In the genomic region with DNA sequence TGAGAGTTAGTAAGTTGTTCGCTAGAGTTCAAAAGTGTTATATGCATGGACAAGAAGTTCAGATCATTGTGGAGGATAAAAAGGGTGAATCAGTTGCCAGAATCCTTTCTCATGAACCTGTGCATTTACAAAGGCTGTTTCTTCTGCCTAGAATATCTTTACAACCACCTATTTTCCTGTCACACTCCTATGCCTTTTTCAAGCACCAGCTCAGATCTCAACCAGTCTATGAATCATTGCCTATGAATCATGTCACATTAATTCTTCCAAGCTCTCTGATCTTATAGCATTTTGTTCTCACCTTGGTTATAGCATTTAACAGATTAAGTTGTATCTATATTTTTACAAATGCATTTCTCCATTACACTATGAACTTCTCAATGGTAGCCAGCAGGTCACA, we compare ENCODE assay signal across 24 cellular contexts.
A peak's percentile ranks its signal among the peaks of the same experiment; 100 is the strongest.
DNase-seq lines count a peak whose midpoint lies in the region; ATAC-seq and TF ChIP-seq lines count a peak whose summit lies in the region.
"Had no signal": no experiment of that assay in that cellular context is flagged by ENCODE, and none has a peak within 500 bp of the region (broad histone marks: within the 10 kb centered on the region; RNA-seq: fewer than 3 reads in every experiment).

No MANE protein-coding gene starts in this region.

- no peaks in the 10 kb centered on the region for H3K4me1 Mint-ChIP-seq in endothelial cell (ENCODE audit: unreplicated experiment)
- no peaks in the 10 kb centered on the region for H3K4me1 Mint-ChIP-seq in stimulated activated naive B cell treated with anti-CD40 and anti-IgM and Interleukin-4, amounts not matched to agents 10 μg/mL and 1 μg/mL and 100 μg/mL, for 72 hours
- H3K4me1 Mint-ChIP-seq: activated B cell treated with CpG ODN at 0.5 μM for 24 hours, T-helper 17 cell had no signal

- in situ Hi-C loops in G401 (cut with HindIII; ENCODE audit: low sequenced_read_pairs) = no loop called here

- H3K9me3 Mint-ChIP-seq in endothelial cell (ENCODE audit: unreplicated experiment) = no peaks in the 10 kb centered on the region
- H3K9me3 Mint-ChIP-seq in stimulated activated naive B cell treated with anti-CD40 and anti-IgM and Interleukin-4, amounts not matched to agents 10 μg/mL and 1 μg/mL and 100 μg/mL, for 72 hours = peaks cover 0 to 3% of the 10 kb centered on the region in 2 donors

- DNase-seq in A172 (ENCODE audit: low spot score) = peak; percentile 26
- peak; percentile 86 for DNase-seq in HT1080 (ENCODE audit: low read depth)
- DNase-seq in amniotic epithelial cell (ENCODE audit: low read depth) = peak; percentile 10
- peak; percentile 53 for DNase-seq in glomerular visceral epithelial cell (ENCODE audit: extremely low spot score)
- no peak for DNase-seq in endothelial cell (ENCODE audit: low spot score)
- no peak for DNase-seq in stimulated activated naive B cell treated with anti-CD40 and anti-IgM and Interleukin-4, amounts not matched to agents 10 μg/mL and 1 μg/mL and 100 μg/mL, for 72 hours
- DNase-seq in G401 (ENCODE audit: low spot score) = no peak
- DNase-seq: activated B cell treated with CpG ODN at 0.5 μM for 24 hours; activated CD4-positive, alpha-beta T cell treated with anti-CD3 and anti-CD28 coated beads, Interleukin-2, amount 50 U/mL, for 48 hours; activated naive CD4-positive, alpha-beta T cell treated with Interleukin-2 at 50 U/mL for 16 hours; activated T-cell treated with anti-CD3 and anti-CD28 coated beads for 4 hours; anterior cingulate cortex; Caco-2; effector CD4-positive, alpha-beta T cell; lower lobe of right lung; NCI-H146; NCI-H82; OCI-M1; retina; SJCRH30; stimulated activated CD4-positive, alpha-beta T cell treated with anti-CD3 and anti-CD28 coated beads, Interleukin-4, amount 100 ng/mL, for 4 hours; T-helper 17 cell; upper lobe of left lung had no signal

- H3K27ac Mint-ChIP-seq in endothelial cell (ENCODE audit: unreplicated experiment) = no peak overlapping the region
- H3K27ac Mint-ChIP-seq in stimulated activated naive B cell treated with anti-CD40 and anti-IgM and Interleukin-4, amounts not matched to agents 10 μg/mL and 1 μg/mL and 100 μg/mL, for 72 hours = no peak overlapping the region
- H3K27ac Mint-ChIP-seq: activated B cell treated with CpG ODN at 0.5 μM for 24 hours, T-helper 17 cell had no signal

- no peak for ATAC-seq in GM21723 (IDR thresholded peaks at IDR 0.05; ENCODE audit: unreplicated experiment)
- no peak for ATAC-seq in stimulated activated naive B cell treated with anti-CD40 and anti-IgM and Interleukin-4, amounts not matched to agents 10 μg/mL and 1 μg/mL and 100 μg/mL, for 72 hours (replicated peaks)
- ATAC-seq: lower lobe of right lung, T-helper 17 cell had no signal

- no peak overlapping the region for H3K4me3 Mint-ChIP-seq in endothelial cell (ENCODE audit: unreplicated experiment)
- H3K4me3 Mint-ChIP-seq in stimulated activated naive B cell treated with anti-CD40 and anti-IgM and Interleukin-4, amounts not matched to agents 10 μg/mL and 1 μg/mL and 100 μg/mL, for 72 hours = no peak overlapping the region
- H3K4me3 Mint-ChIP-seq: activated B cell treated with CpG ODN at 0.5 μM for 24 hours, T-helper 17 cell had no signal

- TF ChIP-seq CTCF in endothelial cell (IDR thresholded peaks at IDR 0.05; ENCODE audit: unreplicated experiment) = no peak

- no peaks in the 10 kb centered on the region for H3K36me3 Mint-ChIP-seq in endothelial cell (ENCODE audit: low read depth, unreplicated experiment)
- H3K36me3 Mint-ChIP-seq in stimulated activated naive B cell treated with anti-CD40 and anti-IgM and Interleukin-4, amounts not matched to agents 10 μg/mL and 1 μg/mL and 100 μg/mL, for 72 hours = no peaks in the 10 kb centered on the region

- no peaks in the 10 kb centered on the region for H3K27me3 Mint-ChIP-seq in endothelial cell (ENCODE audit: unreplicated experiment)
- no peaks in the 10 kb centered on the region for H3K27me3 Mint-ChIP-seq in stimulated activated naive B cell treated with anti-CD40 and anti-IgM and Interleukin-4, amounts not matched to agents 10 μg/mL and 1 μg/mL and 100 μg/mL, for 72 hours
- H3K27me3 Mint-ChIP-seq: activated B cell treated with CpG ODN at 0.5 μM for 24 hours, T-helper 17 cell had no signal

Comparison
In these comparisons a context has a peak if more than half of its experiments do, and no peak if none do; other contexts are left out.
1. DNase-seq: peak in A172 (single experiment), HT1080 (single experiment), amniotic epithelial cell (single experiment) and glomerular visceral epithelial cell (single experiment); none in endothelial cell (single experiment), stimulated activated naive B cell treated with anti-CD40 and anti-IgM and Interleukin-4, amounts not matched to agents 10 μg/mL and 1 μg/mL and 100 μg/mL, for 72 hours (single experiment) and G401 (single experiment).